ENCODE assay signal across 2 cellular contexts in genomic region chr1:203151362-203152157, GRCh38.
TF ChIP-seq lines count a peak whose summit lies in the region.

No MANE protein-coding gene starts in this region.

TF ChIP-seq in GM12878, 131 proteins besides CTCF, POLR2A, EP300 and RAD21:
- TF ChIP-seq ZNF622 (IDR thresholded peaks at IDR 0.05) (no peak), ZNF24 (IDR thresholded peaks at IDR 0.05) (peak; percentile 86), ZBTB4 (CRISPR knock-in tag; IDR thresholded peaks at IDR 0.05) (no peak), PAX5 (IDR thresholded peaks at IDR 0.05; ENCODE audit: borderline replicate concordance, low read depth, low read length) (no peak)
- TF ChIP-seq, protein P1, sequence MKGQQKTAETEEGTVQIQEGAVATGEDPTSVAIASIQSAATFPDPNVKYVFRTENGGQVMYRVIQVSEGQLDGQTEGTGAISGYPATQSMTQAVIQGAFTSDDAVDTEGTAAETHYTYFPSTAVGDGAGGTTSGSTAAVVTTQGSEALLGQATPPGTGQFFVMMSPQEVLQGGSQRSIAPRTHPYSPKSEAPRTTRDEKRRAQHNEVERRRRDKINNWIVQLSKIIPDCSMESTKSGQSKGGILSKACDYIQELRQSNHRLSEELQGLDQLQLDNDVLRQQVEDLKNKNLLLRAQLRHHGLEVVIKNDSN (IDR thresholded peaks at IDR 0.05; ENCODE audit: borderline replicate concordance, extremely low read length, insufficient read depth, low read depth, low read length): no peak

TF ChIP-seq in HepG2, 621 proteins besides CTCF, POLR2A, EP300 and RAD21:
- TF ChIP-seq KLF12 (CRISPR knock-in tag; IDR thresholded peaks at IDR 0.05; ENCODE audit: borderline replicate concordance) (no peak), NFATC3 (CRISPR knock-in tag; IDR thresholded peaks at IDR 0.05) (no peak), BCLAF1 (IDR thresholded peaks at IDR 0.05) (no peak), ZMYM4 (CRISPR knock-in tag; IDR thresholded peaks at IDR 0.05) (no peak), ZFP82 (CRISPR knock-in tag; IDR thresholded peaks at IDR 0.05; ENCODE audit: borderline replicate concordance) (no peak), REL (CRISPR knock-in tag; conservative IDR thresholded peaks at IDR 0.05) (no peak), E2F2 (CRISPR knock-in tag; IDR thresholded peaks at IDR 0.05; ENCODE audit: borderline replicate concordance) (no peak), ZNF343 (CRISPR knock-in tag; IDR thresholded peaks at IDR 0.05) (no peak), DZIP1 (CRISPR knock-in tag; IDR thresholded peaks at IDR 0.05) (no peak), HOXA5 (CRISPR knock-in tag; IDR thresholded peaks at IDR 0.05) (no peak)
TF ChIP-seq in HepG2: peak in this region for 0.
